8 cellular contexts compared by ENCODE assay signal in the genomic region with DNA sequence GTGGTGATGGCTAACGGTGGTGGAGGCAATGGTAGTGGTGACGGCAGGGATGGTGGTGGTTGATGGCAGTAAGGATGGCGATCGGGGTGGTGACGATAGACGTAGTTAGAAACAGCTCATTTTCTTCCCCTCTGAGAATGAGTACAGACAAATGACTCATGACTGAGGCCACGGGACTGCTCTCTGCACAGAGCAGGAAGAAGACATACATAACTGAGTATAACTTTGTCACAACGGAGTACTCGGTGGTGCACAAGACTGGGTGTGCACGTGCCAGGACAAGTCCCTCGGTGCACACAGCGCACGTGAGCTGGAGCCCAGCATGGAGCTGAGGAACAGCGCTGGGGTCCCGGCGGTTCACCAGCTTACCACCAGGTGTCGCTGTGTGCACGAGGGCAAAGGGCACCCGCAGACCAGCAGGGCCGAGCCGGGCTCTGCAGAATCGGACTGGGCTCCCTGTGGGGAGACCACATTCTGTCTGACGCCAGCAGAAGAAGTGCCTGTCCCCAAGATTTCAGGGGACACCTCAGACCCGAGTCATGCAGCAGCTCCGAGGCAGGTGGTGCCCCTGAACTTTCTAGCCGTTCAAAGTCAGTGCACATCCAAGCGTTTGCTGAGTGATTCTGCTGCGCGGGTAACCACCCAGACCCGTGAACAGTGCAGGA.
A peak's percentile ranks its signal among the peaks of the same experiment; 100 is the strongest.
DNase-seq lines count a peak whose midpoint lies in the region; ATAC-seq and TF ChIP-seq lines count a peak whose summit lies in the region.

No MANE protein-coding gene starts in this region.

- no peaks in the 10 kb centered on the region for H3K4me1 ChIP-seq in gastrocnemius medialis

- no peak overlapping the region for H3K4me3 Mint-ChIP-seq in activated naive CD8-positive, alpha-beta T cell treated with anti-CD3 and anti-CD28 coated beads for 36 hours

- H3K36me3 Mint-ChIP-seq in activated naive CD8-positive, alpha-beta T cell treated with anti-CD3 and anti-CD28 coated beads for 36 hours = no peaks in the 10 kb centered on the region

- no peaks in the 10 kb centered on the region for H3K27me3 ChIP-seq in gastrocnemius medialis

- no peaks in the 10 kb centered on the region for H3K9me3 ChIP-seq in gastrocnemius medialis

- H3K27ac Mint-ChIP-seq in activated naive CD8-positive, alpha-beta T cell treated with anti-CD3 and anti-CD28 coated beads for 36 hours = no peak overlapping the region

- peaks cover 15% of the 10 kb centered on the region for H3K27me3 Mint-ChIP-seq in activated naive CD8-positive, alpha-beta T cell treated with anti-CD3 and anti-CD28 coated beads for 36 hours

- peak; percentile 77 for ATAC-seq in GM18867 (IDR thresholded peaks at IDR 0.05; ENCODE audit: unreplicated experiment)
- peak; percentile 56 for ATAC-seq in HG03460 (IDR thresholded peaks at IDR 0.05; ENCODE audit: unreplicated experiment)
- ATAC-seq in SK-N-SH treated with all-trans-retinoic acid at 6 μM for 48 hours = peak; percentile 93
- ATAC-seq in left cardiac atrium = peak; percentile 89
- ATAC-seq in gastrocnemius medialis = peak; percentile 50 to 72
- ATAC-seq in HG03457 (IDR thresholded peaks at IDR 0.05; ENCODE audit: unreplicated experiment) = no peak

- H3K27ac ChIP-seq in gastrocnemius medialis = no peak overlapping the region

- peak; percentile 84 for TF ChIP-seq CTCF in AG09309 (IDR thresholded peaks at IDR 0.05; ENCODE audit: control insufficient read depth, insufficient read depth, low read depth, low read length, missing control alignments)
- peak; percentile 76 to 88 (median 81) for TF ChIP-seq CTCF in gastrocnemius medialis (IDR thresholded peaks at IDR 0.05 in 4 of 5, conservative IDR thresholded peaks at IDR 0.05 in 1 of 5)

- no peak overlapping the region for H3K4me3 ChIP-seq in AG09309 (ENCODE audit: control insufficient read depth, low read depth, low read length)
- no peak overlapping the region for H3K4me3 ChIP-seq in gastrocnemius medialis

- peaks cover 5% of the 10 kb centered on the region for H3K4me1 Mint-ChIP-seq in activated naive CD8-positive, alpha-beta T cell treated with anti-CD3 and anti-CD28 coated beads for 36 hours

- intact Hi-C loops in left cardiac atrium (cut with DNase I) = loop anchor here (5.0 to 10.0 kb wide), 5 partner anchors 184 to 521 kb away; no protein-coding TSS in a partner anchor
- intact Hi-C loops in gastrocnemius medialis (cut with DNase I; ENCODE audit: low total_unique reads) = loop anchor here (10.0 kb wide), 1 partner anchor 521 kb away; no protein-coding TSS in a partner anchor

- TF ChIP-seq POLR2A in gastrocnemius medialis (IDR thresholded peaks at IDR 0.05) = no peak

- DNase-seq in AG09309 (ENCODE audit: low read depth) (no peak), left cardiac atrium (peak; percentile 72), gastrocnemius medialis (peak; percentile 26 to 29)
- DNase-seq in activated naive CD8-positive, alpha-beta T cell treated with anti-CD3 and anti-CD28 coated beads for 36 hours = peak; percentile 72

- H3K36me3 ChIP-seq in gastrocnemius medialis = no peaks in the 10 kb centered on the region

- in situ Hi-C loops in gastrocnemius medialis (cut with MboI; ENCODE audit: low sequenced_read_pairs in 4 of 4) = loop anchor here in 2 of 4 donors (10.0 to 25.0 kb wide), 2 partner anchors 439 to 441 kb away; no protein-coding TSS in a partner anchor

- H3K9me3 Mint-ChIP-seq in activated naive CD8-positive, alpha-beta T cell treated with anti-CD3 and anti-CD28 coated beads for 36 hours = no peaks in the 10 kb centered on the region

TF ChIP-seq in SK-N-SH treated with all-trans-retinoic acid at 6 μM for 48 hours, 23 proteins besides CTCF, POLR2A, EP300 and RAD21:
- TF ChIP-seq, protein P1, sequence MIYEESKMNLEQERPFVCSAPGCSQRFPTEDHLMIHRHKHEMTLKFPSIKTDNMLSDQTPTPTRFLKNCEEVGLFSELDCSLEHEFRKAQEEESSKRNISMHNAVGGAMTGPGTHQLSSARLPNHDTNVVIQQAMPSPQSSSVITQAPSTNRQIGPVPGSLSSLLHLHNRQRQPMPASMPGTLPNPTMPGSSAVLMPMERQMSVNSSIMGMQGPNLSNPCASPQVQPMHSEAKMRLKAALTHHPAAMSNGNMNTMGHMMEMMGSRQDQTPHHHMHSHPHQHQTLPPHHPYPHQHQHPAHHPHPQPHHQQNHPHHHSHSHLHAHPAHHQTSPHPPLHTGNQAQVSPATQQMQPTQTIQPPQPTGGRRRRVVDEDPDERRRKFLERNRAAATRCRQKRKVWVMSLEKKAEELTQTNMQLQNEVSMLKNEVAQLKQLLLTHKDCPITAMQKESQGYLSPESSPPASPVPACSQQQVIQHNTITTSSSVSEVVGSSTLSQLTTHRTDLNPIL (CRISPR knock-in tag; IDR thresholded peaks at IDR 0.05; ENCODE audit: low read depth) = no peak
- TF ChIP-seq BACH2 (CRISPR knock-in tag; IDR thresholded peaks at IDR 0.05; ENCODE audit: borderline replicate concordance) (no peak), OSR1 (CRISPR knock-in tag; IDR thresholded peaks at IDR 0.05) (no peak), ESRRG (CRISPR knock-in tag; IDR thresholded peaks at IDR 0.05) (no peak), ZNF565 (CRISPR knock-in tag; conservative IDR thresholded peaks at IDR 0.05; ENCODE audit: low read depth) (no peak), ZFP30 (CRISPR knock-in tag; IDR thresholded peaks at IDR 0.05) (no peak), ARNTL (CRISPR knock-in tag; IDR thresholded peaks at IDR 0.05; ENCODE audit: borderline replicate concordance, low read depth) (no peak)
- TF ChIP-seq, protein P2, sequence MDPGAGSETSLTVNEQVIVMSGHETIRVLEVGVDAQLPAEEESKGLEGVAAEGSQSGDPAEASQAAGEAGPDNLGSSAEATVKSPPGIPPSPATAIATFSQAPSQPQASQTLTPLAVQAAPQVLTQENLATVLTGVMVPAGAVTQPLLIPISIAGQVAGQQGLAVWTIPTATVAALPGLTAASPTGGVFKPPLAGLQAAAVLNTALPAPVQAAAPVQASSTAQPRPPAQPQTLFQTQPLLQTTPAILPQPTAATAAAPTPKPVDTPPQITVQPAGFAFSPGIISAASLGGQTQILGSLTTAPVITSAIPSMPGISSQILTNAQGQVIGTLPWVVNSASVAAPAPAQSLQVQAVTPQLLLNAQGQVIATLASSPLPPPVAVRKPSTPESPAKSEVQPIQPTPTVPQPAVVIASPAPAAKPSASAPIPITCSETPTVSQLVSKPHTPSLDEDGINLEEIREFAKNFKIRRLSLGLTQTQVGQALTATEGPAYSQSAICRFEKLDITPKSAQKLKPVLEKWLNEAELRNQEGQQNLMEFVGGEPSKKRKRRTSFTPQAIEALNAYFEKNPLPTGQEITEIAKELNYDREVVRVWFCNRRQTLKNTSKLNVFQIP (CRISPR knock-in tag; IDR thresholded peaks at IDR 0.05; ENCODE audit: borderline replicate concordance, low read depth) = no peak
- TF ChIP-seq, protein P3, sequence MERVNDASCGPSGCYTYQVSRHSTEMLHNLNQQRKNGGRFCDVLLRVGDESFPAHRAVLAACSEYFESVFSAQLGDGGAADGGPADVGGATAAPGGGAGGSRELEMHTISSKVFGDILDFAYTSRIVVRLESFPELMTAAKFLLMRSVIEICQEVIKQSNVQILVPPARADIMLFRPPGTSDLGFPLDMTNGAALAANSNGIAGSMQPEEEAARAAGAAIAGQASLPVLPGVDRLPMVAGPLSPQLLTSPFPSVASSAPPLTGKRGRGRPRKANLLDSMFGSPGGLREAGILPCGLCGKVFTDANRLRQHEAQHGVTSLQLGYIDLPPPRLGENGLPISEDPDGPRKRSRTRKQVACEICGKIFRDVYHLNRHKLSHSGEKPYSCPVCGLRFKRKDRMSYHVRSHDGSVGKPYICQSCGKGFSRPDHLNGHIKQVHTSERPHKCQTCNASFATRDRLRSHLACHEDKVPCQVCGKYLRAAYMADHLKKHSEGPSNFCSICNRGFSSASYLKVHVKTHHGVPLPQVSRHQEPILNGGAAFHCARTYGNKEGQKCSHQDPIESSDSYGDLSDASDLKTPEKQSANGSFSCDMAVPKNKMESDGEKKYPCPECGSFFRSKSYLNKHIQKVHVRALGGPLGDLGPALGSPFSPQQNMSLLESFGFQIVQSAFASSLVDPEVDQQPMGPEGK (CRISPR knock-in tag; IDR thresholded peaks at IDR 0.05; ENCODE audit: borderline replicate concordance) = no peak
